11 cellular contexts compared by ENCODE assay signal in the genomic region with DNA sequence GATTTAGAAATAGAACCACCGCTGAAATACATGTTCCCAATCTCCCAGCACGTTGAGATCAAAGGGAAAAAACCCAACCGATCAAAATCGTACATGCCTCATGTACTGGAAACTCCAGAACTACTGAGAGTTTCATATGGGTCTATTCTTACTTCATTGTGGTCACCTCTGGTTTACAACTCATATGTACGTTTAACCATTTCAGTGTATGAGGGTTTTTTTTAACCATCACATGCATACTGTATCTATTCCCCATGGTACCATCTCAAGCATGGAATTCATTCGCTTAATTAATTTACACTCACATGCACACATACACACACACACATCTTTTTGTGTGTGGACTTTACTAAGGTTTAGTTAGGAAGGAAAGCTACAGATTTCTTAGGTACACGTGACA.
DNase-seq lines count a peak whose midpoint lies in the region; ATAC-seq lines count a peak whose summit lies in the region.
"Had no signal": no experiment of that assay in that cellular context is flagged by ENCODE, and none has a peak within 500 bp of the region (broad histone marks: within the 10 kb centered on the region; RNA-seq: fewer than 3 reads in every experiment).

No MANE protein-coding gene starts in this region.

- DNase-seq in NCI-H82 treated with DMSO at 0.1 percent for 48 hours (lab: John Stamatoyannopoulos, UW; ENCODE audit: unreplicated experiment) = no peak
- no peak for DNase-seq in SHP77 (lab: John Stamatoyannopoulos, UW)
- no peak for DNase-seq in GM19240 (ENCODE audit: insufficient read length, low spot score)
- DNase-seq in NCI-H774 (lab: John Stamatoyannopoulos, UW) = no peak
- DNase-seq: brain microvascular endothelial cell; islet precursor cell; stimulated activated CD4-positive, alpha-beta T cell treated with anti-CD3 and anti-CD28 coated beads, Interleukin-4, amount 100 ng/mL, for 24 hours had no signal

- ATAC-seq in GM18498 (IDR thresholded peaks at IDR 0.05; ENCODE audit: unreplicated experiment) = peak; percentile 54
- peak; percentile 42 for ATAC-seq in GM19372 (IDR thresholded peaks at IDR 0.05; ENCODE audit: low read depth, unreplicated experiment)
- ATAC-seq in HG02840 (IDR thresholded peaks at IDR 0.05; ENCODE audit: low FRiP score, unreplicated experiment) = peak; percentile 47
- ATAC-seq in HG03521 (IDR thresholded peaks at IDR 0.05; ENCODE audit: unreplicated experiment) = peak; percentile 55
